In genomic region chr18:49802623-49803022, GRCh38 we compare ENCODE assay signal across 23 cellular contexts.
"Had no signal": no experiment of that assay in that cellular context is flagged by ENCODE, and none has a peak within 500 bp of the region (broad histone marks: within the 10 kb centered on the region; RNA-seq: fewer than 3 reads in every experiment).

No MANE protein-coding gene starts in this region.

- H3K27ac ChIP-seq: SJCRH30 had no signal

- H3K9me3 ChIP-seq: MG63, SJCRH30 had no signal

- DNase-seq: IMR-90, Karpas-422, KG1, MG63, NCI-H1092, NCI-H1105 treated with DMSO at 0.1 percent for 48 hours, NCI-H1417 treated with DMSO at 0.1 percent for 48 hours, NCI-H146, NCI-H1694 treated with DMSO at 0.1 percent for 48 hours, NCI-H1930, NCI-H2081, NCI-H2107, NCI-H226, NCI-H446, NCI-H510A, NCI-H524 treated with DMSO at 0.1 percent for 48 hours, NCI-H69, NCI-H774, RPMI8226, SHP77 treated with DMSO at 0.1 percent for 48 hours, SJCRH30 had no signal

- H3K27me3 ChIP-seq: MG63, SJCRH30 had no signal

- FAIRE-seq: RCC 7860 had no signal

- ATAC-seq: SK-N-SH treated with all-trans-retinoic acid at 6 μM for 48 hours had no signal

- H3K4me1 ChIP-seq: SJCRH30 had no signal

- H3K4me3 ChIP-seq: MG63, SJCRH30 had no signal
